ENCODE assay signal across 18 cellular contexts in the genomic region with DNA sequence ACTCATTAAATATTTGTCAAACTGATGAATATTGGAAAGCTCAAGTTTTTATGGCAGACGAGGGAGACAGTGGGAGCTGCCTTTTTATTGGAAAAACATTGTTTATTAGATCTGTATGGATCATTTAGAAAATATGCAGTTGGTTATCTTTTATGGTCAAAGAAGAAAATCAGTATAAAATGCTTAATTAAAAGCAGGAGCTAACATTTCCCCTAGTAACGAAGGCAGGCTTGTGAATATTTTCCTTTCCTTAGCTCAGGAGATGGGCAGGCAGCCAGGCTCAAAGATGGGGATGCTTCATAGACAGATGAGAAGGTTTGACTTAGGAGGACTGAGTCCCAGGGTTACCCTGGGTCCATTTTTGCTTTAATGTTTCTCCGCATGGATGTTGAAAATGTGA. TPM values are rescaled to one million over a fixed set of nuclear protein-coding genes. Genes with fewer than 3 reads are reported as not detected.
A peak's percentile ranks its signal among the peaks of the same experiment; 100 is the strongest.
DNase-seq lines count a peak whose midpoint lies in the region; ATAC-seq and TF ChIP-seq lines count a peak whose summit lies in the region.
"Had no signal": no experiment of that assay in that cellular context is flagged by ENCODE, and none has a peak within 500 bp of the region (broad histone marks: within the 10 kb centered on the region; RNA-seq: fewer than 3 reads in every experiment).

No MANE protein-coding gene starts in this region.

- no peaks in the 10 kb centered on the region for H3K4me1 Mint-ChIP-seq in CD4-positive, alpha-beta memory T cell
- H3K4me1 Mint-ChIP-seq: activated CD4-positive, alpha-beta T cell treated with anti-CD3 and anti-CD28 coated beads for 36 hours; activated naive CD8-positive, alpha-beta T cell treated with anti-CD3 and anti-CD28 coated beads, Interleukin-2, amount 10 ng/mL, durations not matched to agents 7 days and 5 days; CD8-positive, alpha-beta memory T cell; immature natural killer cell had no signal

- no peaks in the 10 kb centered on the region for H3K36me3 Mint-ChIP-seq in CD4-positive, alpha-beta memory T cell
- H3K36me3 Mint-ChIP-seq: activated naive CD8-positive, alpha-beta T cell treated with anti-CD3 and anti-CD28 coated beads, Interleukin-2, amount 10 ng/mL, durations not matched to agents 7 days and 5 days; CD8-positive, alpha-beta memory T cell; immature natural killer cell had no signal

- POLR2A ChIA-PET in CD4-positive, alpha-beta memory T cell (lab: Charles Lee; ENCODE audit: partially characterized antibody) = no interaction called here

- DNase-seq in AG08395 (ENCODE audit: low spot score) (peak; percentile 58), GM04503 (ENCODE audit: low read depth) (peak; percentile 70), T1000 (lab: John Stamatoyannopoulos, UW) (peak; percentile 47), fibroblast of mammary gland (ENCODE audit: low read depth) (peak; percentile 88), upper lobe of left lung (no peak)
- DNase-seq in activated CD4-positive, CD25-positive, alpha-beta regulatory T cell treated with anti-CD3 and anti-CD28 coated beads, Interleukin-2, amount 50 U/mL, for 72 hours = no peak
- no peak for DNase-seq in CD4-positive, alpha-beta memory T cell
- DNase-seq: activated CD4-positive, alpha-beta T cell treated with anti-CD3 and anti-CD28 coated beads for 36 hours; activated naive CD8-positive, alpha-beta T cell treated with anti-CD3 and anti-CD28 coated beads, Interleukin-2, amount 10 ng/mL, durations not matched to agents 7 days and 5 days; CD8-positive, alpha-beta memory T cell; DND-41; heart left ventricle; immature natural killer cell; left ventricle myocardium superior; NCI-H1105; stimulated activated CD4-positive, alpha-beta T cell treated with anti-CD3 and anti-CD28 coated beads, Interleukin-12 subunit alpha, Interleukin-12 subunit beta, amount 100 ng/mL, for 4 hours had no signal

- TF ChIP-seq EP300 in upper lobe of left lung (IDR thresholded peaks at IDR 0.05) = no peak

- TF ChIP-seq POLR2A in upper lobe of left lung (IDR thresholded peaks at IDR 0.05) = no peak

- H3K36me3 ChIP-seq in upper lobe of left lung = no peaks in the 10 kb centered on the region
- H3K36me3 ChIP-seq in CD4-positive, alpha-beta memory T cell (ENCODE audit: insufficient read depth, low read length) = no peaks in the 10 kb centered on the region
- H3K36me3 ChIP-seq: heart left ventricle had no signal

- no peaks in the 10 kb centered on the region for H3K9me3 ChIP-seq in upper lobe of left lung
- H3K9me3 ChIP-seq in CD4-positive, alpha-beta memory T cell (ENCODE audit: control insufficient read depth in 1 of 2, low read length in 2 of 2) = no peaks in the 10 kb centered on the region
- H3K9me3 ChIP-seq: heart left ventricle had no signal

- ATAC-seq in upper lobe of left lung (ENCODE audit: low FRiP score in 2 of 2) (no peak), esophagus mucosa (no peak)
- ATAC-seq: activated CD4-positive, alpha-beta T cell treated with anti-CD3 and anti-CD28 coated beads for 36 hours; left ventricle myocardium superior had no signal

- intact Hi-C loops in CD4-positive, alpha-beta memory T cell (cut with micrococcal nuclease) = no loop called here

- no peaks in the 10 kb centered on the region for H3K27me3 ChIP-seq in upper lobe of left lung
- no peaks in the 10 kb centered on the region for H3K27me3 ChIP-seq in CD4-positive, alpha-beta memory T cell (ENCODE audit: insufficient read depth, low read length)
- H3K27me3 ChIP-seq: heart left ventricle had no signal

- H3K27me3 Mint-ChIP-seq in CD4-positive, alpha-beta memory T cell = peaks cover under 1 to 2% of the 10 kb centered on the region in 2 donors

- no peak overlapping the region for H3K27ac ChIP-seq in upper lobe of left lung
- H3K27ac ChIP-seq in CD4-positive, alpha-beta memory T cell (ENCODE audit: low read depth, low read length) = no peak overlapping the region
- H3K27ac ChIP-seq: heart left ventricle, RWPE1 had no signal

- 58 to 76% methylated on average over 3 of the region's 3 CpGs for WGBS in upper lobe of left lung, 2 donors

- no peak overlapping the region for H3K4me3 Mint-ChIP-seq in CD4-positive, alpha-beta memory T cell
- H3K4me3 Mint-ChIP-seq: activated CD4-positive, alpha-beta T cell treated with anti-CD3 and anti-CD28 coated beads for 36 hours; activated naive CD8-positive, alpha-beta T cell treated with anti-CD3 and anti-CD28 coated beads, Interleukin-2, amount 10 ng/mL, durations not matched to agents 7 days and 5 days; CD8-positive, alpha-beta memory T cell; immature natural killer cell had no signal

- no peak overlapping the region for H3K27ac Mint-ChIP-seq in CD4-positive, alpha-beta memory T cell
- H3K27ac Mint-ChIP-seq: activated CD4-positive, alpha-beta T cell treated with anti-CD3 and anti-CD28 coated beads for 36 hours; activated naive CD8-positive, alpha-beta T cell treated with anti-CD3 and anti-CD28 coated beads, Interleukin-2, amount 10 ng/mL, durations not matched to agents 7 days and 5 days; CD8-positive, alpha-beta memory T cell; immature natural killer cell had no signal

- no peak for TF ChIP-seq CTCF in fibroblast of mammary gland (conservative IDR thresholded peaks at IDR 0.05; ENCODE audit: control insufficient read depth, insufficient read depth, low read depth, low read length)
- no peak for TF ChIP-seq CTCF in upper lobe of left lung (IDR thresholded peaks at IDR 0.05)

- peaks cover 1 to 6% (median 5%) of the 10 kb centered on the region in 4 donors for H3K4me1 ChIP-seq in upper lobe of left lung
- H3K4me1 ChIP-seq in CD4-positive, alpha-beta memory T cell (ENCODE audit: insufficient read depth, low read length) = no peaks in the 10 kb centered on the region

- CTCF ChIA-PET in CD4-positive, alpha-beta memory T cell (lab: Charles Lee; ENCODE audit: partially characterized antibody) = no interaction called here

- H3K9me3 Mint-ChIP-seq in CD4-positive, alpha-beta memory T cell = no peaks in the 10 kb centered on the region
- H3K9me3 Mint-ChIP-seq: activated naive CD8-positive, alpha-beta T cell treated with anti-CD3 and anti-CD28 coated beads, Interleukin-2, amount 10 ng/mL, durations not matched to agents 7 days and 5 days; CD8-positive, alpha-beta memory T cell; immature natural killer cell had no signal

- no peak overlapping the region for H3K4me3 ChIP-seq in fibroblast of mammary gland (ENCODE audit: control insufficient read depth, low read depth, low read length)
- H3K4me3 ChIP-seq in upper lobe of left lung = no peak overlapping the region
- H3K4me3 ChIP-seq in CD4-positive, alpha-beta memory T cell (ENCODE audit: low read length in 2 of 2) = no peak overlapping the region
- H3K4me3 ChIP-seq: heart left ventricle had no signal

RNA-seq across cellular contexts. Expression of a gene that starts 26.0 kb away (rescaled TPM):
- total RNA-seq in upper lobe of left lung (10 to 100 TPM; 19.7 to 39.8 (median 28.5) TPM), esophagus mucosa (4.4 TPM)
- total RNA-seq in CD4-positive, alpha-beta memory T cell = not detected
- polyA plus RNA-seq in CD4-positive, alpha-beta memory T cell = not detected
- total RNA-seq: activated naive CD8-positive, alpha-beta T cell treated with anti-CD3 and anti-CD28 coated beads, Interleukin-2, amount 10 ng/mL, durations not matched to agents 7 days and 5 days; CD8-positive, alpha-beta memory T cell had no signal
- polyA plus RNA-seq: CD8-positive, alpha-beta memory T cell had no signal

Comparison
In these comparisons a context has a peak if more than half of its experiments do, and no peak if none do; other contexts are left out.
1. DNase-seq: peak in AG08395 (single experiment), GM04503 (single experiment), T1000 (single experiment) and fibroblast of mammary gland (single experiment); none in activated CD4-positive, CD25-positive, alpha-beta regulatory T cell treated with anti-CD3 and anti-CD28 coated beads, Interleukin-2, amount 50 U/mL, for 72 hours (single experiment), upper lobe of left lung (0 of 2) and CD4-positive, alpha-beta memory T cell (0 of 5).